In genomic region chr4:91622925-91623600, GRCh38 we compare ENCODE assay signal across 16 cellular contexts.
DNase-seq lines count a peak whose midpoint lies in the region; ATAC-seq, FAIRE-seq and TF ChIP-seq lines count a peak whose summit lies in the region.
"Had no signal": no experiment of that assay in that cellular context is flagged by ENCODE, and none has a peak within 500 bp of the region (broad histone marks: within the 10 kb centered on the region; RNA-seq: fewer than 3 reads in every experiment).

No MANE protein-coding gene starts in this region.

- H4K5ac ChIP-seq in H1 (ENCODE audit: insufficient read length, low read depth, low read length) (peak overlapping the region; percentile 47), mesendoderm (ENCODE audit: low read length) (no peak overlapping the region)

- H3K56ac ChIP-seq in H1 (replicated peaks; ENCODE audit: insufficient read length, low read depth, low read length) (peak overlapping the region; percentile 10), mesendoderm (ENCODE audit: low read length) (no peak overlapping the region)

- H3K9ac ChIP-seq in ES-I3 (ENCODE audit: low read depth, low read length) (peak overlapping the region; percentile 3; the same call in 1 of the 2 replicates), HUES48 (ENCODE audit: low read depth, low read length) (no peak overlapping the region), H1 (replicated peaks in 1 of 4; ENCODE audit: extremely low read depth in 1 of 4, low read depth in 3 of 4, low read length in 3 of 4) (no peak overlapping the region), mesendoderm (ENCODE audit: low read length) (no peak overlapping the region)
- H3K9ac ChIP-seq: GM23248 had no signal

- H3K23ac ChIP-seq in H1 (ENCODE audit: insufficient read length) (no peak overlapping the region), mesendoderm (ENCODE audit: low read length) (no peak overlapping the region)

- no peaks in the 10 kb centered on the region for H3K27me3 Mint-ChIP-seq in activated CD4-positive, alpha-beta memory T cell treated with anti-CD3 and anti-CD28 coated beads, Interleukin-2, amount 10 ng/mL, durations not matched to agents 7 days and 5 days
- H3K27me3 Mint-ChIP-seq: CD4-positive, alpha-beta memory T cell had no signal

- no peak for FAIRE-seq in H1 (lab: Jason Lieb, UNC)
- FAIRE-seq: G401.6, GM12891, K562 had no signal

- TF ChIP-seq EP300 in H1 (IDR thresholded peaks at IDR 0.05; ENCODE audit: borderline replicate concordance in 1 of 2, low read depth in 2 of 2, low read length in 2 of 2): no peak

- peak overlapping the region; percentile 18 for H2BK120ac ChIP-seq in H1 (replicated peaks; ENCODE audit: low read depth, low read length)
- no peak overlapping the region for H2BK120ac ChIP-seq in mesendoderm (ENCODE audit: low read depth, low read length)

- H3K14ac ChIP-seq in H1 (ENCODE audit: insufficient read length): no peak overlapping the region

- ATAC-seq in HG02798 (IDR thresholded peaks at IDR 0.05; ENCODE audit: poor library complexity, unreplicated experiment) (no peak), HG02571 (IDR thresholded peaks at IDR 0.05; ENCODE audit: unreplicated experiment) (no peak)
- ATAC-seq: HCT116, K562 had no signal

- H2BK5ac ChIP-seq in H1 (ENCODE audit: low read depth, low read length) (peak overlapping the region; percentile 99; the same call in 1 of the 2 replicates), mesendoderm (ENCODE audit: low read length) (no peak overlapping the region)

- WGBS in H1 (ENCODE audit: extremely low coverage in 1 of 2, insufficient coverage in 1 of 2, insufficient read length in 1 of 2, insufficient replicate concordance in 2 of 2, low coverage in 1 of 2, low lambda C conversion rate in 2 of 2, missing lambda C conversion rate in 1 of 2), 2 experiments: 59% methylated on average over 3 of the region's 3 CpGs; no CpG with 5 or more reads in 1 of the 2 experiments
- no CpG with 5 or more reads among the region's 3 CpGs for WGBS in mesendoderm (ENCODE audit: extremely low coverage, insufficient coverage, low lambda C conversion rate)

- H4K91ac ChIP-seq in H1 (replicated peaks; ENCODE audit: insufficient read length, low read length): peak overlapping the region; percentile 82

- no peaks in the 10 kb centered on the region for H4K20me1 ChIP-seq in H1 (replicated peaks in 1 of 2; ENCODE audit: control insufficient read depth in 1 of 2, insufficient read depth in 2 of 2, low read length in 2 of 2)

- H3K4me2 ChIP-seq in H1 (ENCODE audit: insufficient read depth in 1 of 2, low read depth in 2 of 2, low read length in 2 of 2) (peak overlapping the region; percentile 24 to 48; a peak in 2 of 4 replicates), mesendoderm (ENCODE audit: low read length) (no peak overlapping the region)

- H3K36me3 Mint-ChIP-seq in activated CD4-positive, alpha-beta memory T cell treated with anti-CD3 and anti-CD28 coated beads, Interleukin-2, amount 10 ng/mL, durations not matched to agents 7 days and 5 days (ENCODE audit: low read depth): no peaks in the 10 kb centered on the region
- H3K36me3 Mint-ChIP-seq: CD4-positive, alpha-beta memory T cell had no signal

- no peak for TF ChIP-seq CTCF in H1 (IDR thresholded peaks at IDR 0.05; ENCODE audit: control extremely low read depth in 1 of 3, insufficient read depth in 1 of 3, low read depth in 1 of 3, low read length in 3 of 3)

- peaks cover 16% of the 10 kb centered on the region for H3K9me3 Mint-ChIP-seq in activated CD4-positive, alpha-beta memory T cell treated with anti-CD3 and anti-CD28 coated beads, Interleukin-2, amount 10 ng/mL, durations not matched to agents 7 days and 5 days

- no peak overlapping the region for H4K8ac ChIP-seq in H1 (ENCODE audit: extremely low read depth, insufficient read depth, low read length)
- H4K8ac ChIP-seq in mesendoderm (ENCODE audit: low read depth, low read length): no peak overlapping the region

- H2BK12ac ChIP-seq in H1 (ENCODE audit: low read depth, low read length): peak overlapping the region; percentile 75; the same call in 1 of the 2 replicates

- CTCF ChIA-PET in H1 (lab: Charles Lee; ENCODE audit: partially characterized antibody): no interaction called here
- CTCF ChIA-PET in activated CD4-positive, alpha-beta memory T cell treated with anti-CD3 and anti-CD28 coated beads, Interleukin-2, amount 10 ng/mL, durations not matched to agents 7 days and 5 days (lab: Charles Lee): no interaction called here

- no peaks in the 10 kb centered on the region for H3K4me1 Mint-ChIP-seq in activated CD4-positive, alpha-beta memory T cell treated with anti-CD3 and anti-CD28 coated beads, Interleukin-2, amount 10 ng/mL, durations not matched to agents 7 days and 5 days
- H3K4me1 Mint-ChIP-seq: CD4-positive, alpha-beta memory T cell had no signal

- H3K4ac ChIP-seq in H1 (replicated peaks; ENCODE audit: insufficient read length, low read depth, low read length) (peak overlapping the region; percentile 1), mesendoderm (ENCODE audit: low read depth, low read length) (no peak overlapping the region)

- TF ChIP-seq RAD21 in H1 (IDR thresholded peaks at IDR 0.05 in 1 of 2, conservative IDR thresholded peaks at IDR 0.05 in 1 of 2; ENCODE audit: low read depth in 2 of 2, low read length in 2 of 2): no peak; a peak in 1 of 4 replicates

- H3K4me3 Mint-ChIP-seq in activated CD4-positive, alpha-beta memory T cell treated with anti-CD3 and anti-CD28 coated beads, Interleukin-2, amount 10 ng/mL, durations not matched to agents 7 days and 5 days: no peak overlapping the region
- H3K4me3 Mint-ChIP-seq: CD4-positive, alpha-beta memory T cell had no signal

- peaks cover 4% of the 10 kb centered on the region; the same call in 1 of the 2 replicates for H3K36me3 ChIP-seq in ES-I3 (ENCODE audit: insufficient read depth, low read length)
- no peaks in the 10 kb centered on the region; the same call in 1 of the 2 replicates for H3K36me3 ChIP-seq in HUES48 (ENCODE audit: control insufficient read depth, insufficient read depth, low read length)
- peaks cover 0 to 5% (median 2%) of the 10 kb centered on the region in 4 experiments; a peak in 2 of 8 replicates for H3K36me3 ChIP-seq in H1 (ENCODE audit: control insufficient read depth in 2 of 4, insufficient read depth in 4 of 4, low read length in 3 of 4)
- H3K36me3 ChIP-seq in mesendoderm (ENCODE audit: control insufficient read depth, insufficient read depth, low read length): no peaks in the 10 kb centered on the region
- H3K36me3 ChIP-seq: BE2C had no signal

- no peak for TF ChIP-seq POLR2A in H1 (IDR thresholded peaks at IDR 0.05; ENCODE audit: control extremely low read depth in 1 of 2, low read depth in 2 of 2, low read length in 2 of 2)

- H3K9me3 ChIP-seq in ES-I3 (ENCODE audit: control insufficient read depth, insufficient read depth, low read length): no peaks in the 10 kb centered on the region
- H3K9me3 ChIP-seq in HUES48 (ENCODE audit: control insufficient read depth, insufficient read depth, low read length): no peaks in the 10 kb centered on the region
- no peaks in the 10 kb centered on the region for H3K9me3 ChIP-seq in H1 (ENCODE audit: insufficient read depth in 2 of 2, low read depth in 1 of 2, low read length in 1 of 2)
- H3K9me3 ChIP-seq: BE2C had no signal

- no peak overlapping the region for H3K27ac Mint-ChIP-seq in activated CD4-positive, alpha-beta memory T cell treated with anti-CD3 and anti-CD28 coated beads, Interleukin-2, amount 10 ng/mL, durations not matched to agents 7 days and 5 days
- H3K27ac Mint-ChIP-seq: CD4-positive, alpha-beta memory T cell had no signal

- peak overlapping the region; percentile 80 for H3K18ac ChIP-seq in H1 (ENCODE audit: extremely low read depth, low read length)
- peak overlapping the region; percentile 62 for H3K18ac ChIP-seq in mesendoderm (ENCODE audit: low read length)

- H2BK20ac ChIP-seq in H1 (ENCODE audit: low read length): peak overlapping the region; percentile 96

- H3K79me1 ChIP-seq in H1 (ENCODE audit: low read depth, low read length) (no peaks in the 10 kb centered on the region), mesendoderm (ENCODE audit: low read length) (no peaks in the 10 kb centered on the region)

- peak overlapping the region; percentile 93; the same call in 1 of the 2 replicates for H2AK5ac ChIP-seq in H1 (ENCODE audit: low read depth, low read length)
- H2AK5ac ChIP-seq in mesendoderm (ENCODE audit: low read length): no peak overlapping the region

- no peak overlapping the region for H3K27ac ChIP-seq in HUES48 (ENCODE audit: low read depth, low read length)
- peak overlapping the region; percentile 60; the same call in 1 of the 2 replicates for H3K27ac ChIP-seq in H1 (ENCODE audit: low read depth, low read length)
- H3K27ac ChIP-seq in mesendoderm (ENCODE audit: low read depth, low read length): no peak overlapping the region
- H3K27ac ChIP-seq: C4-2B, GM23248 had no signal

- H3K79me2 ChIP-seq in H1 (ENCODE audit: control insufficient read depth in 1 of 2, insufficient read depth in 2 of 2, low read length in 2 of 2): peaks cover 0 to 23% of the 10 kb centered on the region in 2 experiments; a peak in 3 of 4 replicates
- H3K79me2 ChIP-seq in mesendoderm (ENCODE audit: control insufficient read depth, insufficient read depth, low read length): no peaks in the 10 kb centered on the region

- H3K27me3 ChIP-seq in HUES48 (ENCODE audit: control insufficient read depth, insufficient read depth, low read length): no peaks in the 10 kb centered on the region; the same call in 1 of the 2 replicates
- H3K27me3 ChIP-seq in H1 (replicated peaks in 1 of 4; ENCODE audit: control insufficient read depth in 3 of 4, extremely low read depth in 1 of 4, insufficient read depth in 3 of 4, low read length in 3 of 4): no peaks in the 10 kb centered on the region
- no peaks in the 10 kb centered on the region for H3K27me3 ChIP-seq in mesendoderm (ENCODE audit: insufficient read depth, low read length, poor library complexity)
- H3K27me3 ChIP-seq: BE2C had no signal

- H2BK15ac ChIP-seq in H1 (ENCODE audit: low read length): no peak overlapping the region
- no peak overlapping the region for H2BK15ac ChIP-seq in mesendoderm (replicated peaks; ENCODE audit: low read depth)

- H2AFZ ChIP-seq in H1 (ENCODE audit: low read length): no peak overlapping the region
- H2AFZ ChIP-seq: GM23248 had no signal

- H3K4me3 ChIP-seq in HUES48 (ENCODE audit: low read depth, low read length) (peak overlapping the region; percentile 8; the same call in 1 of the 2 replicates), H1 (ENCODE audit: extremely low read depth in 1 of 4, insufficient read depth in 2 of 4, low read depth in 3 of 4, low read length in 4 of 4) (peak overlapping the region in 1 of 4 experiments; percentile 72; a peak in 2 of 8 replicates), mesendoderm (ENCODE audit: low read length) (no peak overlapping the region)
- H3K4me3 ChIP-seq: GM23248, K562 had no signal

- H3K4me1 ChIP-seq in ES-I3 (ENCODE audit: insufficient read depth, low read length) (peaks cover 11% of the 10 kb centered on the region; the same call in 1 of the 2 replicates), HUES48 (ENCODE audit: control insufficient read depth, insufficient read depth, low read length) (peaks cover 11% of the 10 kb centered on the region; the same call in 1 of the 2 replicates), H1 (replicated peaks in 1 of 4; ENCODE audit: control insufficient read depth in 3 of 4, insufficient read depth in 4 of 4, low read length in 3 of 4) (peaks cover 0 to 9% (median 6%) of the 10 kb centered on the region in 4 experiments; a peak in 6 of 7 replicates), mesendoderm (ENCODE audit: control insufficient read depth, low read depth, low read length) (no peaks in the 10 kb centered on the region)
- H3K4me1 ChIP-seq: BE2C had no signal

- POLR2A ChIA-PET in H1 (lab: Charles Lee; ENCODE audit: partially characterized antibody): no interaction called here
- POLR2A ChIA-PET in activated CD4-positive, alpha-beta memory T cell treated with anti-CD3 and anti-CD28 coated beads, Interleukin-2, amount 10 ng/mL, durations not matched to agents 7 days and 5 days (lab: Charles Lee): no interaction called here

- H3K23me2 ChIP-seq in H1 (ENCODE audit: low read depth, low read length): no peaks in the 10 kb centered on the region

- DNase-seq in H1 (ENCODE audit: low read depth in 1 of 2, low spot score in 2 of 2) (no peak), mesendoderm (peak; percentile 23)
- DNase-seq in activated CD4-positive, alpha-beta memory T cell treated with anti-CD3 and anti-CD28 coated beads, Interleukin-2, amount 10 ng/mL, durations not matched to agents 7 days and 5 days: no peak
- DNase-seq: BE2C; CD4-positive, alpha-beta memory T cell; DMS79; GM23248 had no signal
